In the genomic region with DNA sequence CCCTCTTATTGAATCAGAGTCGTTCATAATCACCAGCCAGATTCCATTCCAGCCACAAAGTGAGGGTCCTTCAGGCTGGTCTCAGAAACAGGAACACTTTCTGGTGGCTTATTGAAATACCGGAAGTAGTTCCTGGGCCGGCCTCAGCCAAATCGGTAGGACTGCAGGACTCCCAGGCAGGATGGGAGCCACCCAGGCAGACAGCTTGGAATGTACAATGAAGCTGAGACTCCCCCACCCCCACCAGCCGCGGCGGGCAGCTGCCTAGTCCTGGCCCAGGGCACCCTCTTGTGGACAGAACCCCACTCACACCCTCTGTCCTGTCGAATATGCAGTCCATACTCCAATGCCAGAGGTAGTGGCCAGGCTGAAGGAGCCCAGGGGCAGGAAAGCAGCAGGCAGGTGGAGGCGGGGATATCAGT, we compare ENCODE assay signal across 1 cellular context.
A peak's percentile ranks its signal among the peaks of the same experiment; 100 is the strongest.
TF ChIP-seq lines count a peak whose summit lies in the region.

No MANE protein-coding gene starts in this region.

TF ChIP-seq in SK-N-SH, 30 proteins besides CTCF, POLR2A, EP300 and RAD21 (continued from another document):
- TF ChIP-seq GATA2 (CRISPR knock-in tag; IDR thresholded peaks at IDR 0.05) (no peak), RFX5 (IDR thresholded peaks at IDR 0.05; ENCODE audit: low read length) (peak; percentile 50; the same call in 1 of the 2 replicates), MEF2A (IDR thresholded peaks at IDR 0.05; ENCODE audit: borderline replicate concordance, low read depth) (no peak), NFIC (IDR thresholded peaks at IDR 0.05; ENCODE audit: borderline replicate concordance) (no peak), FOXJ3 (CRISPR knock-in tag; IDR thresholded peaks at IDR 0.05) (0 out of 2 replicates have a peak, but pooled peaks have one; percentile 18), SMC3 (IDR thresholded peaks at IDR 0.05; ENCODE audit: low read depth, low read length) (peak; percentile 96), TAF1 (IDR thresholded peaks at IDR 0.05; ENCODE audit: borderline replicate concordance, low read depth, low read length) (no peak), GABPA (IDR thresholded peaks at IDR 0.05; ENCODE audit: low read depth) (peak; percentile 52), RXRA (IDR thresholded peaks at IDR 0.05; ENCODE audit: borderline replicate concordance, low read depth) (no peak), FOSL2 (IDR thresholded peaks at IDR 0.05; ENCODE audit: borderline replicate concordance, low read depth) (no peak), RCOR1 (IDR thresholded peaks at IDR 0.05; ENCODE audit: low read length) (0 out of 2 replicates have a peak, but pooled peaks have one; percentile 26), CHD2 (IDR thresholded peaks at IDR 0.05; ENCODE audit: low read length, partially characterized antibody) (peak; percentile 92), NRF1 (IDR thresholded peaks at IDR 0.05; ENCODE audit: low read depth, low read length) (no peak)
- TF ChIP-seq, protein P1, sequence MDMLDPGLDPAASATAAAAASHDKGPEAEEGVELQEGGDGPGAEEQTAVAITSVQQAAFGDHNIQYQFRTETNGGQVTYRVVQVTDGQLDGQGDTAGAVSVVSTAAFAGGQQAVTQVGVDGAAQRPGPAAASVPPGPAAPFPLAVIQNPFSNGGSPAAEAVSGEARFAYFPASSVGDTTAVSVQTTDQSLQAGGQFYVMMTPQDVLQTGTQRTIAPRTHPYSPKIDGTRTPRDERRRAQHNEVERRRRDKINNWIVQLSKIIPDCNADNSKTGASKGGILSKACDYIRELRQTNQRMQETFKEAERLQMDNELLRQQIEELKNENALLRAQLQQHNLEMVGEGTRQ (IDR thresholded peaks at IDR 0.05; ENCODE audit: borderline replicate concordance, low read depth, low read length) = no peak
- TF ChIP-seq, protein P2, sequence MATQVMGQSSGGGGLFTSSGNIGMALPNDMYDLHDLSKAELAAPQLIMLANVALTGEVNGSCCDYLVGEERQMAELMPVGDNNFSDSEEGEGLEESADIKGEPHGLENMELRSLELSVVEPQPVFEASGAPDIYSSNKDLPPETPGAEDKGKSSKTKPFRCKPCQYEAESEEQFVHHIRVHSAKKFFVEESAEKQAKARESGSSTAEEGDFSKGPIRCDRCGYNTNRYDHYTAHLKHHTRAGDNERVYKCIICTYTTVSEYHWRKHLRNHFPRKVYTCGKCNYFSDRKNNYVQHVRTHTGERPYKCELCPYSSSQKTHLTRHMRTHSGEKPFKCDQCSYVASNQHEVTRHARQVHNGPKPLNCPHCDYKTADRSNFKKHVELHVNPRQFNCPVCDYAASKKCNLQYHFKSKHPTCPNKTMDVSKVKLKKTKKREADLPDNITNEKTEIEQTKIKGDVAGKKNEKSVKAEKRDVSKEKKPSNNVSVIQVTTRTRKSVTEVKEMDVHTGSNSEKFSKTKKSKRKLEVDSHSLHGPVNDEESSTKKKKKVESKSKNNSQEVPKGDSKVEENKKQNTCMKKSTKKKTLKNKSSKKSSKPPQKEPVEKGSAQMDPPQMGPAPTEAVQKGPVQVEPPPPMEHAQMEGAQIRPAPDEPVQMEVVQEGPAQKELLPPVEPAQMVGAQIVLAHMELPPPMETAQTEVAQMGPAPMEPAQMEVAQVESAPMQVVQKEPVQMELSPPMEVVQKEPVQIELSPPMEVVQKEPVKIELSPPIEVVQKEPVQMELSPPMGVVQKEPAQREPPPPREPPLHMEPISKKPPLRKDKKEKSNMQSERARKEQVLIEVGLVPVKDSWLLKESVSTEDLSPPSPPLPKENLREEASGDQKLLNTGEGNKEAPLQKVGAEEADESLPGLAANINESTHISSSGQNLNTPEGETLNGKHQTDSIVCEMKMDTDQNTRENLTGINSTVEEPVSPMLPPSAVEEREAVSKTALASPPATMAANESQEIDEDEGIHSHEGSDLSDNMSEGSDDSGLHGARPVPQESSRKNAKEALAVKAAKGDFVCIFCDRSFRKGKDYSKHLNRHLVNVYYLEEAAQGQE (IDR thresholded peaks at IDR 0.05; ENCODE audit: low read depth, low read length) = no peak
- TF ChIP-seq, protein P3, sequence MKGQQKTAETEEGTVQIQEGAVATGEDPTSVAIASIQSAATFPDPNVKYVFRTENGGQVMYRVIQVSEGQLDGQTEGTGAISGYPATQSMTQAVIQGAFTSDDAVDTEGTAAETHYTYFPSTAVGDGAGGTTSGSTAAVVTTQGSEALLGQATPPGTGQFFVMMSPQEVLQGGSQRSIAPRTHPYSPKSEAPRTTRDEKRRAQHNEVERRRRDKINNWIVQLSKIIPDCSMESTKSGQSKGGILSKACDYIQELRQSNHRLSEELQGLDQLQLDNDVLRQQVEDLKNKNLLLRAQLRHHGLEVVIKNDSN (IDR thresholded peaks at IDR 0.05; ENCODE audit: borderline replicate concordance, low read depth) = no peak
- TF ChIP-seq, protein P4, sequence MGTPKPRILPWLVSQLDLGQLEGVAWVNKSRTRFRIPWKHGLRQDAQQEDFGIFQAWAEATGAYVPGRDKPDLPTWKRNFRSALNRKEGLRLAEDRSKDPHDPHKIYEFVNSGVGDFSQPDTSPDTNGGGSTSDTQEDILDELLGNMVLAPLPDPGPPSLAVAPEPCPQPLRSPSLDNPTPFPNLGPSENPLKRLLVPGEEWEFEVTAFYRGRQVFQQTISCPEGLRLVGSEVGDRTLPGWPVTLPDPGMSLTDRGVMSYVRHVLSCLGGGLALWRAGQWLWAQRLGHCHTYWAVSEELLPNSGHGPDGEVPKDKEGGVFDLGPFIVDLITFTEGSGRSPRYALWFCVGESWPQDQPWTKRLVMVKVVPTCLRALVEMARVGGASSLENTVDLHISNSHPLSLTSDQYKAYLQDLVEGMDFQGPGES (IDR thresholded peaks at IDR 0.05; ENCODE audit: low read depth, low read length) = no peak
